Comparison of ENCODE assay signal across 17 cellular contexts in genomic region chr17:48539177-48539576, GRCh38. TPM values are rescaled to one million over a fixed set of nuclear protein-coding genes. Genes with fewer than 3 reads are reported as not detected.
A peak's percentile ranks its signal among the peaks of the same experiment; 100 is the strongest.
DNase-seq lines count a peak whose midpoint lies in the region; ATAC-seq and TF ChIP-seq lines count a peak whose summit lies in the region.
"Had no signal": no experiment of that assay in that cellular context is flagged by ENCODE, and none has a peak within 500 bp of the region (broad histone marks: within the 10 kb centered on the region; RNA-seq: fewer than 3 reads in every experiment).

No MANE protein-coding gene starts in this region.

- H3K9me3 Mint-ChIP-seq in stimulated activated effector memory CD8-positive, alpha-beta T cell treated with anti-CD3 and anti-CD28 coated beads, Interleukin-12 subunit alpha, Interleukin-12 subunit beta, amount 100 ng/mL, for 72 hours: no peaks in the 10 kb centered on the region
- H3K9me3 Mint-ChIP-seq: CD4-positive, alpha-beta T cell; stimulated activated naive B cell treated with anti-CD40 and anti-IgM and Interleukin-4, amounts not matched to agents 10 μg/mL and 1 μg/mL and 100 μg/mL, for 72 hours had no signal

- TF ChIP-seq CTCF in RWPE2 (IDR thresholded peaks at IDR 0.05; ENCODE audit: poor library complexity, severe bottlenecking) (no peak), sigmoid colon (IDR thresholded peaks at IDR 0.05) (no peak)

- peaks cover 6% of the 10 kb centered on the region for H3K36me3 Mint-ChIP-seq in stimulated activated effector memory CD8-positive, alpha-beta T cell treated with anti-CD3 and anti-CD28 coated beads, Interleukin-12 subunit alpha, Interleukin-12 subunit beta, amount 100 ng/mL, for 72 hours

- ATAC-seq in RWPE2 (ENCODE audit: low read depth): peak; percentile 46; the same call in 2 of the 3 replicates
- no peak for ATAC-seq in stimulated activated effector memory CD8-positive, alpha-beta T cell treated with anti-CD3 and anti-CD28 coated beads, Interleukin-12 subunit alpha, Interleukin-12 subunit beta, amount 100 ng/mL, for 72 hours
- ATAC-seq: psoas muscle; stimulated activated naive B cell treated with anti-CD40 and anti-IgM and Interleukin-4, amounts not matched to agents 10 μg/mL and 1 μg/mL and 100 μg/mL, for 72 hours had no signal

- H3K36me3 ChIP-seq in RWPE2 (ENCODE audit: low read depth): no peaks in the 10 kb centered on the region
- H3K36me3 ChIP-seq in sigmoid colon: peaks cover 0 to 6% (median 2%) of the 10 kb centered on the region in 4 donors

- no peaks in the 10 kb centered on the region for H3K4me1 ChIP-seq in RWPE2 (ENCODE audit: insufficient read depth, poor library complexity, severe bottlenecking)
- H3K4me1 ChIP-seq in sigmoid colon: peaks cover 0 to 16% (median 14%) of the 10 kb centered on the region in 4 donors
- H3K4me1 ChIP-seq: psoas muscle had no signal

- no peak for TF ChIP-seq POLR2A in sigmoid colon (IDR thresholded peaks at IDR 0.05)

- no peak overlapping the region for H3K27ac ChIP-seq in RWPE2 (ENCODE audit: poor library complexity, severe bottlenecking)
- H3K27ac ChIP-seq in sigmoid colon: peak overlapping the region; percentile 11 to 99 (median 96)
- H3K27ac ChIP-seq: psoas muscle had no signal

- H3K4me3 Mint-ChIP-seq in stimulated activated effector memory CD8-positive, alpha-beta T cell treated with anti-CD3 and anti-CD28 coated beads, Interleukin-12 subunit alpha, Interleukin-12 subunit beta, amount 100 ng/mL, for 72 hours: no peak overlapping the region
- H3K4me3 Mint-ChIP-seq: stimulated activated naive B cell treated with anti-CD40 and anti-IgM and Interleukin-4, amounts not matched to agents 10 μg/mL and 1 μg/mL and 100 μg/mL, for 72 hours had no signal

- no peaks in the 10 kb centered on the region for H3K9me3 ChIP-seq in RWPE2 (ENCODE audit: severe bottlenecking)
- H3K9me3 ChIP-seq in sigmoid colon: no peaks in the 10 kb centered on the region
- H3K9me3 ChIP-seq: psoas muscle had no signal

- H3K4me3 ChIP-seq in RWPE2 (ENCODE audit: severe bottlenecking) (no peak overlapping the region), sigmoid colon (no peak overlapping the region)
- H3K4me3 ChIP-seq: psoas muscle had no signal

- WGBS in sigmoid colon, 2 donors: 88% methylated on average over 4 of the region's 4 CpGs

- no peak overlapping the region for H3K27ac Mint-ChIP-seq in stimulated activated effector memory CD8-positive, alpha-beta T cell treated with anti-CD3 and anti-CD28 coated beads, Interleukin-12 subunit alpha, Interleukin-12 subunit beta, amount 100 ng/mL, for 72 hours
- H3K27ac Mint-ChIP-seq: stimulated activated naive B cell treated with anti-CD40 and anti-IgM and Interleukin-4, amounts not matched to agents 10 μg/mL and 1 μg/mL and 100 μg/mL, for 72 hours had no signal

- peaks cover 23% of the 10 kb centered on the region for H3K4me1 Mint-ChIP-seq in stimulated activated effector memory CD8-positive, alpha-beta T cell treated with anti-CD3 and anti-CD28 coated beads, Interleukin-12 subunit alpha, Interleukin-12 subunit beta, amount 100 ng/mL, for 72 hours

- intact Hi-C loops in sigmoid colon (cut with DNase I): no loop called here

- DNase-seq in EH (ENCODE audit: low read depth) (peak; percentile 82), RWPE2 (ENCODE audit: low spot score) (no peak), glomerular visceral epithelial cell (ENCODE audit: extremely low spot score) (peak; percentile 90), sigmoid colon (no peak), NCI-H2171 treated with DMSO at 0.1 percent for 48 hours (lab: John Stamatoyannopoulos, UW) (no peak), G401 (ENCODE audit: low spot score) (no peak)
- DNase-seq in activated CD8-positive, alpha-beta memory T cell treated with anti-CD3 and anti-CD28 coated beads for 24 hours: no peak
- DNase-seq in stimulated activated effector memory CD8-positive, alpha-beta T cell treated with anti-CD3 and anti-CD28 coated beads, Interleukin-12 subunit alpha, Interleukin-12 subunit beta, amount 100 ng/mL, for 72 hours (ENCODE audit: low spot score in 2 of 2): no peak
- DNase-seq: activated gamma-delta T cell treated with Interleukin-2 at 50 U/mL for 16 hours; CD4-positive, alpha-beta T cell; central memory CD4-positive, alpha-beta T cell; NCI-H1048; NCI-H345; psoas muscle; stimulated activated CD4-positive, alpha-beta T cell treated with anti-CD3 and anti-CD28 coated beads, Interleukin-4, amount 100 ng/mL, for 24 hours; stimulated activated naive B cell treated with anti-CD40 and anti-IgM and Interleukin-4, amounts not matched to agents 10 μg/mL and 1 μg/mL and 100 μg/mL, for 72 hours had no signal

- H3K27me3 ChIP-seq in RWPE2 (ENCODE audit: insufficient read depth, poor library complexity, severe bottlenecking): peaks cover 3% of the 10 kb centered on the region
- H3K27me3 ChIP-seq in sigmoid colon: no peaks in the 10 kb centered on the region

- in situ Hi-C loops in G401 (cut with HindIII; ENCODE audit: low sequenced_read_pairs): no loop called here

- TF ChIP-seq EP300 in sigmoid colon (IDR thresholded peaks at IDR 0.05): no peak

RNA-seq across cellular contexts. Expression of gene HOXB2, which starts 5.7 kb away (rescaled TPM):
- total RNA-seq in sigmoid colon: 10 to 100 TPM; 44.9 to 86.1 (median 63.6) TPM
- 1 to 10 TPM; 1.6 to 7.8 (median 3.0) TPM for polyA plus RNA-seq in sigmoid colon
- 8.9 and 19.7 TPM in 2 replicates for total RNA-seq in G401 (2014; rRNA removed; shearing (Covaris generic))

RNA-seq across cellular contexts. Expression of gene HOXB1, which starts 8.4 kb away (rescaled TPM):
- total RNA-seq in sigmoid colon: under 1 TPM in 1 of 4 donors, not detected in 3; 0.27 TPM
- under 1 TPM in 2 of 3 donors, not detected in 1; 0.60 to 0.92 TPM for polyA plus RNA-seq in sigmoid colon
- not detected in 2 replicates for total RNA-seq in G401 (2014; rRNA removed; shearing (Covaris generic))
- total RNA-seq: CD4-positive, alpha-beta T cell; mononuclear cell; psoas muscle had no signal
- polyA plus RNA-seq: psoas muscle had no signal

RNA-seq across cellular contexts. Expression of gene HOXB4, which starts 39.0 kb away (rescaled TPM):
- total RNA-seq in sigmoid colon: 1 to 10 TPM; 4.6 to 8.3 (median 5.4) TPM
- polyA plus RNA-seq in sigmoid colon: 1 to 10 TPM in 2 of 3 donors, under 1 TPM in 1; 0.23 to 2.7 (median 1.2) TPM
- 0.78 and 2.2 TPM in 2 replicates for total RNA-seq in G401 (2014; rRNA removed; shearing (Covaris generic))

RNA-seq across cellular contexts. Expression of gene HOXB3, which starts 50.9 kb away (rescaled TPM):
- 10 to 100 TPM; 25.3 to 64.3 (median 30.1) TPM for total RNA-seq in sigmoid colon
- 10 to 100 TPM in 2 of 3 donors, 1 to 10 TPM in 1; 6.2 to 16.7 (median 10.2) TPM for polyA plus RNA-seq in sigmoid colon
- 0.74 and 12.0 TPM in 2 replicates for total RNA-seq in G401 (2014; rRNA removed; shearing (Covaris generic))

RNA-seq across cellular contexts. Expression of gene HOXB5, which starts 54.4 kb away (rescaled TPM):
- 1 to 10 TPM; 1.5 to 2.5 (median 2.1) TPM for total RNA-seq in sigmoid colon
- polyA plus RNA-seq in sigmoid colon: 10 to 100 TPM in 1 of 3 donors, 1 to 10 TPM in 2; 3.2 to 13.9 (median 4.2) TPM
- total RNA-seq in G401 (2014; rRNA removed; shearing (Covaris generic)): 1.7 TPM in 1 of 2 replicates, not detected in the other
- total RNA-seq: CD4-positive, alpha-beta T cell; mononuclear cell had no signal

Comparison
In these comparisons a context has a peak if more than half of its experiments do, and no peak if none do; other contexts are left out.
1. DNase-seq: peak in EH (single experiment) and glomerular visceral epithelial cell (single experiment); none in RWPE2 (single experiment), sigmoid colon (single experiment), activated CD8-positive, alpha-beta memory T cell treated with anti-CD3 and anti-CD28 coated beads for 24 hours (single experiment), NCI-H2171 treated with DMSO at 0.1 percent for 48 hours (single experiment), G401 (single experiment) and stimulated activated effector memory CD8-positive, alpha-beta T cell treated with anti-CD3 and anti-CD28 coated beads, Interleukin-12 subunit alpha, Interleukin-12 subunit beta, amount 100 ng/mL, for 72 hours (0 of 2).